1 cellular context compared by ENCODE assay signal in the genomic region with DNA sequence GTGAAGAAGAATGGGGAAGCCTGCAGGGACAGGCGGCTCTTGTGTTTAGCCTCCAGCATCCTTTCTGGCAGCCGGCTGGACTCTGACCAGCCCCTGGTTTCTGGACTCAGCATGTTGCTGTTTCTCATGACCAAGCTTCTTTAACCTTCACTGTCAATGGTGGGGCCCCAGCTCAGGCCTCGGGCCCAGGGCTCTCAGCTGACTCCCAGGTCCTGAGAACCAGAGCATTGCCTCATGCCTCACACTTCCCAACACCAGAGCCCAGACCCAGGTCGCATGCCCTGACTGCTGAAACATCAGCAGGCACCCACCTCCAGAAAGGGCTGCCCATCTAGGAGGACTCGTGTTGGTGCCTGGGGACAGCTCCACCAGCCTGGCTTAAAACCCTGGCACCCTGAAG.
TF ChIP-seq lines count a peak whose summit lies in the region.

No MANE protein-coding gene starts in this region.

TF ChIP-seq in A549, 52 proteins besides CTCF, POLR2A, EP300 and RAD21 (continued from another document):
- TF ChIP-seq, protein P1, sequence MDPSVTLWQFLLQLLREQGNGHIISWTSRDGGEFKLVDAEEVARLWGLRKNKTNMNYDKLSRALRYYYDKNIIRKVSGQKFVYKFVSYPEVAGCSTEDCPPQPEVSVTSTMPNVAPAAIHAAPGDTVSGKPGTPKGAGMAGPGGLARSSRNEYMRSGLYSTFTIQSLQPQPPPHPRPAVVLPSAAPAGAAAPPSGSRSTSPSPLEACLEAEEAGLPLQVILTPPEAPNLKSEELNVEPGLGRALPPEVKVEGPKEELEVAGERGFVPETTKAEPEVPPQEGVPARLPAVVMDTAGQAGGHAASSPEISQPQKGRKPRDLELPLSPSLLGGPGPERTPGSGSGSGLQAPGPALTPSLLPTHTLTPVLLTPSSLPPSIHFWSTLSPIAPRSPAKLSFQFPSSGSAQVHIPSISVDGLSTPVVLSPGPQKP (IDR thresholded peaks at IDR 0.05; ENCODE audit: low read depth, low read length), result no peak
- TF ChIP-seq ESRRA (IDR thresholded peaks at IDR 0.05; ENCODE audit: borderline replicate concordance, low read length) (no peak), ZSCAN20 (CRISPR knock-in tag; IDR thresholded peaks at IDR 0.05) (no peak), CEBPB (IDR thresholded peaks at IDR 0.05) (no peak), FOXS1 (CRISPR knock-in tag; IDR thresholded peaks at IDR 0.05) (no peak), RNF2 (IDR thresholded peaks at IDR 0.05; ENCODE audit: borderline replicate concordance, low read depth) (no peak), KDM5A (IDR thresholded peaks at IDR 0.05) (no peak), ZC3H11A (IDR thresholded peaks at IDR 0.05) (no peak), CBX8 (IDR thresholded peaks at IDR 0.05) (no peak), TP53 (CRISPR knock-in tag; IDR thresholded peaks at IDR 0.05) (no peak), MAZ (IDR thresholded peaks at IDR 0.05; ENCODE audit: borderline replicate concordance, low read depth, low read length) (no peak), EHF (CRISPR knock-in tag; IDR thresholded peaks at IDR 0.05) (no peak), HEYL (CRISPR knock-in tag; IDR thresholded peaks at IDR 0.05) (no peak)
- TF ChIP-seq, protein P2, sequence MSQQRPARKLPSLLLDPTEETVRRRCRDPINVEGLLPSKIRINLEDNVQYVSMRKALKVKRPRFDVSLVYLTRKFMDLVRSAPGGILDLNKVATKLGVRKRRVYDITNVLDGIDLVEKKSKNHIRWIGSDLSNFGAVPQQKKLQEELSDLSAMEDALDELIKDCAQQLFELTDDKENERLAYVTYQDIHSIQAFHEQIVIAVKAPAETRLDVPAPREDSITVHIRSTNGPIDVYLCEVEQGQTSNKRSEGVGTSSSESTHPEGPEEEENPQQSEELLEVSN (IDR thresholded peaks at IDR 0.05; ENCODE audit: borderline replicate concordance, low read depth), result no peak
- TF ChIP-seq, protein P3, sequence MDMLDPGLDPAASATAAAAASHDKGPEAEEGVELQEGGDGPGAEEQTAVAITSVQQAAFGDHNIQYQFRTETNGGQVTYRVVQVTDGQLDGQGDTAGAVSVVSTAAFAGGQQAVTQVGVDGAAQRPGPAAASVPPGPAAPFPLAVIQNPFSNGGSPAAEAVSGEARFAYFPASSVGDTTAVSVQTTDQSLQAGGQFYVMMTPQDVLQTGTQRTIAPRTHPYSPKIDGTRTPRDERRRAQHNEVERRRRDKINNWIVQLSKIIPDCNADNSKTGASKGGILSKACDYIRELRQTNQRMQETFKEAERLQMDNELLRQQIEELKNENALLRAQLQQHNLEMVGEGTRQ (IDR thresholded peaks at IDR 0.05), result no peak
- TF ChIP-seq, protein P4, sequence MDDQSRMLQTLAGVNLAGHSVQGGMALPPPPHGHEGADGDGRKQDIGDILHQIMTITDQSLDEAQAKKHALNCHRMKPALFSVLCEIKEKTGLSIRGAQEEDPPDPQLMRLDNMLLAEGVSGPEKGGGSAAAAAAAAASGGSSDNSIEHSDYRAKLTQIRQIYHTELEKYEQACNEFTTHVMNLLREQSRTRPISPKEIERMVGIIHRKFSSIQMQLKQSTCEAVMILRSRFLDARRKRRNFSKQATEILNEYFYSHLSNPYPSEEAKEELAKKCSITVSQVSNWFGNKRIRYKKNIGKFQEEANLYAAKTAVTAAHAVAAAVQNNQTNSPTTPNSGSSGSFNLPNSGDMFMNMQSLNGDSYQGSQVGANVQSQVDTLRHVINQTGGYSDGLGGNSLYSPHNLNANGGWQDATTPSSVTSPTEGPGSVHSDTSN (IDR thresholded peaks at IDR 0.05), result no peak
- TF ChIP-seq, protein P5, sequence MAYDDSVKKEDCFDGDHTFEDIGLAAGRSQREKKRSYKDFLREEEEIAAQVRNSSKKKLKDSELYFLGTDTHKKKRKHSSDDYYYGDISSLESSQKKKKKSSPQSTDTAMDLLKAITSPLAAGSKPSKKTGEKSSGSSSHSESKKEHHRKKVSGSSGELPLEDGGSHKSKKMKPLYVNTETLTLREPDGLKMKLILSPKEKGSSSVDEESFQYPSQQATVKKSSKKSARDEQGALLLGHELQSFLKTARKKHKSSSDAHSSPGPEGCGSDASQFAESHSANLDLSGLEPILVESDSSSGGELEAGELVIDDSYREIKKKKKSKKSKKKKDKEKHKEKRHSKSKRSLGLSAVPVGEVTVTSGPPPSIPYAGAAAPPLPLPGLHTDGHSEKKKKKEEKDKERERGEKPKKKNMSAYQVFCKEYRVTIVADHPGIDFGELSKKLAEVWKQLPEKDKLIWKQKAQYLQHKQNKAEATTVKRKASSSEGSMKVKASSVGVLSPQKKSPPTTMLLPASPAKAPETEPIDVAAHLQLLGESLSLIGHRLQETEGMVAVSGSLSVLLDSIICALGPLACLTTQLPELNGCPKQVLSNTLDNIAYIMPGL (CRISPR knock-in tag; IDR thresholded peaks at IDR 0.05; ENCODE audit: borderline replicate concordance), result no peak
TF ChIP-seq in A549: peak in this region for 0.
